In genomic region chr3:141526709-141527108, GRCh38 we compare ENCODE assay signal across 21 cellular contexts. TPM values are rescaled to one million over a fixed set of nuclear protein-coding genes. Genes with fewer than 3 reads are reported as not detected.
DNase-seq lines count a peak whose midpoint lies in the region; ATAC-seq, FAIRE-seq and TF ChIP-seq lines count a peak whose summit lies in the region.
"Had no signal": no experiment of that assay in that cellular context is flagged by ENCODE, and none has a peak within 500 bp of the region (broad histone marks: within the 10 kb centered on the region; RNA-seq: fewer than 3 reads in every experiment).

No MANE protein-coding gene starts in this region.

- H3K27ac ChIP-seq in CD4-positive, alpha-beta T cell (ENCODE audit: low read depth, low read length) = peak overlapping the region; percentile 37
- H3K27ac ChIP-seq: left ventricle myocardium inferior, ovary, upper lobe of left lung had no signal

- no peaks in the 10 kb centered on the region for H3K9me3 ChIP-seq in CD4-positive, alpha-beta T cell (ENCODE audit: control insufficient read depth, low read length)
- H3K9me3 ChIP-seq: BE2C, left ventricle myocardium inferior, ovary, upper lobe of left lung had no signal

- H3K4me1 Mint-ChIP-seq in CD4-positive, alpha-beta T cell (ENCODE audit: low read depth) = peaks cover 91% of the 10 kb centered on the region
- peaks cover 81% of the 10 kb centered on the region for H3K4me1 Mint-ChIP-seq in activated naive CD8-positive, alpha-beta T cell treated with anti-CD3 and anti-CD28 coated beads, Interleukin-2, amount 50 U/mL, for 24 hours
- H3K4me1 Mint-ChIP-seq in naive thymus-derived CD8-positive, alpha-beta T cell = peaks cover 34 to 85% (median 71%) of the 10 kb centered on the region in 4 donors

- peak overlapping the region; percentile 94 for H3K27ac Mint-ChIP-seq in CD4-positive, alpha-beta T cell
- H3K27ac Mint-ChIP-seq in activated naive CD8-positive, alpha-beta T cell treated with anti-CD3 and anti-CD28 coated beads, Interleukin-2, amount 50 U/mL, for 24 hours = peak overlapping the region; percentile 44
- peak overlapping the region; percentile 76 to 94 (median 91) for H3K27ac Mint-ChIP-seq in naive thymus-derived CD8-positive, alpha-beta T cell

- POLR2A ChIA-PET in CD4-positive, alpha-beta T cell (lab: Charles Lee) = interaction anchor here (1.2 to 4.3 kb wide), 4 partner anchors 26 to 40 kb away, joined by 3 to 37 read pairs (median 12); partner anchors contain the start of gene RASA2
- POLR2A ChIA-PET in naive thymus-derived CD8-positive, alpha-beta T cell (lab: Charles Lee) = interaction anchor here (3.2 kb wide), 1 partner anchor 40 kb away, joined by 20 read pairs; the partner anchor contains the start of gene RASA2

- ATAC-seq in CD4-positive, alpha-beta T cell (ENCODE audit: poor library complexity) = peak; percentile 31
- ATAC-seq in activated naive CD8-positive, alpha-beta T cell treated with anti-CD3 and anti-CD28 coated beads, Interleukin-2, amount 50 U/mL, for 24 hours = no peak
- no peak for ATAC-seq in naive thymus-derived CD8-positive, alpha-beta T cell
- no peak for ATAC-seq in GM19452 (IDR thresholded peaks at IDR 0.05; ENCODE audit: unreplicated experiment)
- ATAC-seq: HepG2, sciatic nerve had no signal

- DNase-seq in CD4-positive, alpha-beta T cell = no peak
- DNase-seq in H54 (ENCODE audit: insufficient read length, low spot score) = no peak
- DNase-seq in activated naive CD8-positive, alpha-beta T cell treated with anti-CD3 and anti-CD28 coated beads, Interleukin-2, amount 50 U/mL, for 24 hours = no peak
- no peak for DNase-seq in naive thymus-derived CD8-positive, alpha-beta T cell
- no peak for DNase-seq in NCI-H146 treated with DMSO at 0.1 percent for 48 hours (lab: John Stamatoyannopoulos, UW; ENCODE audit: unreplicated experiment)
- no peak for DNase-seq in NCI-H1092 (lab: John Stamatoyannopoulos, UW)
- DNase-seq: activated CD4-positive, alpha-beta T cell treated with anti-CD3 and anti-CD28 coated beads, Interleukin-2, amount 50 U/mL, for 4 hours; BE2C; effector CD4-positive, alpha-beta T cell; glutamatergic neuron; left ventricle myocardium inferior; NCI-H1417 treated with DMSO at 0.1 percent for 48 hours; NCI-H69; ovary; Right ventricle myocardium superior; stimulated activated naive CD4-positive, alpha-beta T cell; upper lobe of left lung had no signal

- intact Hi-C loops in CD4-positive, alpha-beta T cell (cut with DNase I, micrococcal nuclease) = loop anchor here in 1 of 2 experiments (5.0 kb wide), 1 partner anchor 39 kb away; the partner anchor contains the start of gene RASA2

- peaks cover 81% of the 10 kb centered on the region for H3K36me3 Mint-ChIP-seq in CD4-positive, alpha-beta T cell (ENCODE audit: low read depth)
- H3K36me3 Mint-ChIP-seq in activated naive CD8-positive, alpha-beta T cell treated with anti-CD3 and anti-CD28 coated beads, Interleukin-2, amount 50 U/mL, for 24 hours (ENCODE audit: low read depth) = peaks cover 29% of the 10 kb centered on the region
- peaks cover 0 to 46% (median 11%) of the 10 kb centered on the region in 3 donors for H3K36me3 Mint-ChIP-seq in naive thymus-derived CD8-positive, alpha-beta T cell

- no peak for TF ChIP-seq POLR2A in H54 (IDR thresholded peaks at IDR 0.05; ENCODE audit: low read depth, low read length)

- FAIRE-seq in H54 (lab: Jason Lieb, UNC) = peak; percentile 11
- FAIRE-seq: G401.6, HepG2 had no signal

- no peaks in the 10 kb centered on the region for H3K27me3 Mint-ChIP-seq in CD4-positive, alpha-beta T cell
- H3K27me3 Mint-ChIP-seq in activated naive CD8-positive, alpha-beta T cell treated with anti-CD3 and anti-CD28 coated beads, Interleukin-2, amount 50 U/mL, for 24 hours = no peaks in the 10 kb centered on the region
- H3K27me3 Mint-ChIP-seq in naive thymus-derived CD8-positive, alpha-beta T cell = no peaks in the 10 kb centered on the region

- CTCF ChIA-PET in CD4-positive, alpha-beta T cell (lab: Charles Lee) = interaction anchor here (1.3 kb wide), 1 partner anchor 75 kb away, joined by 3 read pairs; no protein-coding TSS in a partner anchor

- no peak for TF ChIP-seq CTCF in CD4-positive, alpha-beta T cell (IDR thresholded peaks at IDR 0.05)

- H3K27me3 ChIP-seq in CD4-positive, alpha-beta T cell (ENCODE audit: control insufficient read depth, insufficient read depth, low read length) = no peaks in the 10 kb centered on the region
- H3K27me3 ChIP-seq: BE2C, ovary, upper lobe of left lung had no signal

- H3K4me3 Mint-ChIP-seq in CD4-positive, alpha-beta T cell = peak overlapping the region; percentile 42
- H3K4me3 Mint-ChIP-seq in activated naive CD8-positive, alpha-beta T cell treated with anti-CD3 and anti-CD28 coated beads, Interleukin-2, amount 50 U/mL, for 24 hours = no peak overlapping the region
- H3K4me3 Mint-ChIP-seq in naive thymus-derived CD8-positive, alpha-beta T cell = peak overlapping the region in 9 of 10 donors; percentile 11 to 71 (median 59)

- no peaks in the 10 kb centered on the region for H3K9me3 Mint-ChIP-seq in CD4-positive, alpha-beta T cell
- H3K9me3 Mint-ChIP-seq in activated naive CD8-positive, alpha-beta T cell treated with anti-CD3 and anti-CD28 coated beads, Interleukin-2, amount 50 U/mL, for 24 hours = no peaks in the 10 kb centered on the region
- no peaks in the 10 kb centered on the region for H3K9me3 Mint-ChIP-seq in naive thymus-derived CD8-positive, alpha-beta T cell

RNA-seq across cellular contexts. Expression of gene RASA2, which starts 39.9 kb away (rescaled TPM):
- total RNA-seq in CD4-positive, alpha-beta T cell = 10 to 100 TPM; 96.1 to 96.4 TPM
- 100 to 1,000 TPM; 112 to 124 TPM for total RNA-seq in naive thymus-derived CD8-positive, alpha-beta T cell
- 10 to 100 TPM; 55.0 to 66.8 (median 57.9) TPM for polyA plus RNA-seq in naive thymus-derived CD8-positive, alpha-beta T cell

Comparison
In these comparisons a context has a peak if more than half of its experiments do, and no peak if none do; other contexts are left out.
1. H3K27ac Mint-ChIP-seq: peak in every context shown above with its lines; median percentile 94 in CD4-positive, alpha-beta T cell; 91 in naive thymus-derived CD8-positive, alpha-beta T cell; 44 in activated naive CD8-positive, alpha-beta T cell treated with anti-CD3 and anti-CD28 coated beads, Interleukin-2, amount 50 U/mL, for 24 hours.